In genomic region chr22:47086596-47087248, GRCh38 we compare ENCODE assay signal across 1 cellular context.
TF ChIP-seq lines count a peak whose summit lies in the region.

No MANE protein-coding gene starts in this region.

TF ChIP-seq in HepG2, 621 proteins besides CTCF, POLR2A, EP300 and RAD21 (continued from another document and continues in another):
- no peak for TF ChIP-seq ZNF609 (CRISPR knock-in tag; IDR thresholded peaks at IDR 0.05; ENCODE audit: borderline replicate concordance)
- no peak for TF ChIP-seq RBM22 (optimal IDR thresholded peaks at IDR 0.05; ENCODE audit: low read length)
- no peak for TF ChIP-seq NR3C1 (CRISPR knock-in tag; IDR thresholded peaks at IDR 0.05)
- no peak for TF ChIP-seq ZNF569 (CRISPR knock-in tag; IDR thresholded peaks at IDR 0.05; ENCODE audit: borderline replicate concordance)
- TF ChIP-seq ZNF275 (CRISPR knock-in tag; IDR thresholded peaks at IDR 0.05; ENCODE audit: borderline replicate concordance), result no peak
- no peak for TF ChIP-seq ZFP37 (CRISPR knock-in tag; IDR thresholded peaks at IDR 0.05; ENCODE audit: borderline replicate concordance)
- TF ChIP-seq DBP (CRISPR knock-in tag; IDR thresholded peaks at IDR 0.05; ENCODE audit: not compliant biosample characterization), result no peak
- TF ChIP-seq ZFP90 (CRISPR knock-in tag; IDR thresholded peaks at IDR 0.05; ENCODE audit: borderline replicate concordance), result no peak
- no peak for TF ChIP-seq PAX8 (CRISPR knock-in tag; IDR thresholded peaks at IDR 0.05; ENCODE audit: borderline replicate concordance)
- no peak for TF ChIP-seq ESRRA (CRISPR knock-in tag; IDR thresholded peaks at IDR 0.05; ENCODE audit: low read depth)
- no peak; the same call in 1 of the 2 replicates for TF ChIP-seq GABPB1 (CRISPR knock-in tag; IDR thresholded peaks at IDR 0.05)
- no peak for TF ChIP-seq ZNF570 (CRISPR knock-in tag; IDR thresholded peaks at IDR 0.05; ENCODE audit: borderline replicate concordance)
- no peak for TF ChIP-seq ZNF33A (CRISPR knock-in tag; IDR thresholded peaks at IDR 0.05; ENCODE audit: borderline replicate concordance)
- TF ChIP-seq ZNF788 (CRISPR knock-in tag; IDR thresholded peaks at IDR 0.05; ENCODE audit: borderline replicate concordance), result no peak
- no peak for TF ChIP-seq ZBTB44 (CRISPR knock-in tag; IDR thresholded peaks at IDR 0.05)
- no peak for TF ChIP-seq ZNF367 (CRISPR knock-in tag; IDR thresholded peaks at IDR 0.05; ENCODE audit: borderline replicate concordance)
- TF ChIP-seq ZNF740 (CRISPR knock-in tag; IDR thresholded peaks at IDR 0.05), result no peak
- TF ChIP-seq ZSCAN29 (CRISPR knock-in tag; conservative IDR thresholded peaks at IDR 0.05), result no peak
- no peak for TF ChIP-seq MTF2 (CRISPR knock-in tag; IDR thresholded peaks at IDR 0.05; ENCODE audit: borderline replicate concordance)
- peak; percentile 91 for TF ChIP-seq FOSL2 (CRISPR knock-in tag; IDR thresholded peaks at IDR 0.05)
- TF ChIP-seq MXD4 (CRISPR knock-in tag; IDR thresholded peaks at IDR 0.05), result no peak
- no peak for TF ChIP-seq ZNF574 (CRISPR knock-in tag; IDR thresholded peaks at IDR 0.05)
- no peak for TF ChIP-seq XBP1 (CRISPR knock-in tag; IDR thresholded peaks at IDR 0.05)
- no peak for TF ChIP-seq TCF7 (IDR thresholded peaks at IDR 0.05; ENCODE audit: low read depth)
- TF ChIP-seq GATAD2A (CRISPR knock-in tag; IDR thresholded peaks at IDR 0.05), result peak; percentile 69
- TF ChIP-seq GATAD1 (CRISPR knock-in tag; IDR thresholded peaks at IDR 0.05), result no peak
- TF ChIP-seq ZNF674 (CRISPR knock-in tag; IDR thresholded peaks at IDR 0.05; ENCODE audit: low read depth), result no peak
- no peak for TF ChIP-seq ZNF160 (CRISPR knock-in tag; IDR thresholded peaks at IDR 0.05)
- no peak for TF ChIP-seq MYC (CRISPR knock-in tag; IDR thresholded peaks at IDR 0.05; ENCODE audit: borderline replicate concordance)
- no peak for TF ChIP-seq ZNF646 (CRISPR knock-in tag; IDR thresholded peaks at IDR 0.05)
- TF ChIP-seq TFE3 (CRISPR knock-in tag; IDR thresholded peaks at IDR 0.05), result no peak
- TF ChIP-seq RCOR2 (CRISPR knock-in tag; IDR thresholded peaks at IDR 0.05), result no peak
- TF ChIP-seq HOXA3 (CRISPR knock-in tag; IDR thresholded peaks at IDR 0.05), result peak; percentile 56; the same call in 1 of the 2 replicates
- no peak for TF ChIP-seq PITX1 (CRISPR knock-in tag; IDR thresholded peaks at IDR 0.05)
- TF ChIP-seq REXO4 (CRISPR knock-in tag; IDR thresholded peaks at IDR 0.05; ENCODE audit: borderline replicate concordance), result no peak
